In the genomic region with DNA sequence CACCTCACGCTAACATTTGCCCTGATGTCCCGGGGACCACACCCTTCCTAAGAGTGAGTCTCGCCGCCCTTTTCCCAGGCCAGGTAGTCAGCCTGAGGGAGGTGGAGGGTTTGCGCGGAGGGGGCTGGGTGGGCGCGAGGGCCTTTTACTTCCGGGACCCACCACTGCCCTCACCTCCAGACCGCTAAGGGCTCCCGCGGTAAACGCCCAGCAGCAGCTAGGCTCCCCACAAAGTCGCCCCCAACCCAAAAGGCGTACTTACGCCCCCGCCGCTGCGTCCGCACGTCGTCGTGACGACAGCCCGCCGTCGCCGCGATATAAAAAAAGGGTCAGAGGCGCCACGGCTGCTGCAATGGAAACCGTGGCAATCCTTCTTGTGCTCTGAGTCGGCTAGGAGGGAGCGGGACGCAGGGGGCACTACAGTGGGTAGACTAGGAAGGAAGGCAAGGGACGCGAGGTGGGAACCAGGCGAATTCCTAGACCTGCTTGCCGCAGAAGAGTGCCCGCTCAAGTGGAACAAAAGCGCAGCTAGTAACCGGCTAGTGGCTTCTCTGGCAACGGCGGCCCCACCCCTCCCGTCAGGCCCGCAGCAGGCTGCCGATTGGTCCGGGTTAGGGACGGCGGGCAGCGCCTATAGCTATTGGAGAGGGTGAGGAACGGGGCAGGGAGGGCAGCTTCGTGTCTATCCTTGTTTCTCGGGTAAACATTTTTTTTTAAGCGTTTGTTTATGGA, we compare ENCODE assay signal across 1 cellular context.
A peak's percentile ranks its signal among the peaks of the same experiment; 100 is the strongest.
TF ChIP-seq lines count a peak whose summit lies in the region.

A gene with protein sequence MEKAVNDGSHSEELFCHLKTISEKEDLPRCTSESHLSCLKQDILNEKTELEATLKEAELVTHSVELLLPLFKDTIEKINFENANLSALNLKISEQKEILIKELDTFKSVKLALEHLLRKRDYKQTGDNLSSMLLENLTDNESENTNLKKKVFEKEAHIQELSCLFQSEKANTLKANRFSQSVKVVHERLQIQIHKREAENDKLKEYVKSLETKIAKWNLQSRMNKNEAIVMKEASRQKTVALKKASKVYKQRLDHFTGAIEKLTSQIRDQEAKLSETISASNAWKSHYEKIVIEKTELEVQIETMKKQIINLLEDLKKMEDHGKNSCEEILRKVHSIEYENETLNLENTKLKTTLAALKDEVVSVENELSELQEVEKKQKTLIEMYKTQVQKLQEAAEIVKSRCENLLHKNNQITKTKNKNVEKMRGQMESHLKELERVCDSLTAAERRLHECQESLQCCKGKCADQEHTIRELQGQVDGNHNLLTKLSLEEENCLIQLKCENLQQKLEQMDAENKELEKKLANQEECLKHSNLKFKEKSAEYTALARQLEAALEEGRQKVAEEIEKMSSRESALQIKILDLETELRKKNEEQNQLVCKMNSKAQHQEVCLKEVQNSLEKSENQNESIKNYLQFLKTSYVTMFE (minus strand): TSS at position 553 of the 732 bp plus-strand sequence. CDS start 9,296 bp downstream, outside the sequence.

TF ChIP-seq in HEK293, 187 proteins besides CTCF, POLR2A, EP300 and RAD21 (continued from another document and continues in another):
- TF ChIP-seq, protein P1, sequence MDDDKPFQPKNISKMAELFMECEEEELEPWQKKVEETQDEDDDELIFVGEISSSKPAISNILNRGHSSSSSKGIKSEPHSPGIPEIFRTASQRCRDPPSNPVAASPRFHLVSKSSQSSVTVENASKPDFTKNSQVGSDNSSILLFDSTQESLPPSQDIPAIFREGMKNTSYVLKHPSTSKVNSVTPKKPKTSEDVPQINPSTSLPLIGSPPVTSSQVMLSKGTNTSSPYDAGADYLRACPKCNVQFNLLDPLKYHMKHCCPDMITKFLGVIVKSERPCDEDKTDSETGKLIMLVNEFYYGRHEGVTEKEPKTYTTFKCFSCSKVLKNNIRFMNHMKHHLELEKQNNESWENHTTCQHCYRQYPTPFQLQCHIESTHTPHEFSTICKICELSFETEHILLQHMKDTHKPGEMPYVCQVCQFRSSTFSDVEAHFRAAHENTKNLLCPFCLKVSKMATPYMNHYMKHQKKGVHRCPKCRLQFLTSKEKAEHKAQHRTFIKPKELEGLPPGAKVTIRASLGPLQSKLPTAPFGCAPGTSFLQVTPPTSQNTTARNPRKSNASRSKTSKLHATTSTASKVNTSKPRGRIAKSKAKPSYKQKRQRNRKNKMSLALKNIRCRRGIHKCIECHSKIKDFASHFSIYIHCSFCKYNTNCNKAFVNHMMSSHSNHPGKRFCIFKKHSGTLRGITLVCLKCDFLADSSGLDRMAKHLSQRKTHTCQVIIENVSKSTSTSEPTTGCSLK (tag by site-specific recombination; IDR thresholded peaks at IDR 0.05), result no peak
- peak; percentile 20; the same call in 1 of the 2 replicates for TF ChIP-seq KLF1 (tag by site-specific recombination; IDR thresholded peaks at IDR 0.05)
- TF ChIP-seq, protein P2, sequence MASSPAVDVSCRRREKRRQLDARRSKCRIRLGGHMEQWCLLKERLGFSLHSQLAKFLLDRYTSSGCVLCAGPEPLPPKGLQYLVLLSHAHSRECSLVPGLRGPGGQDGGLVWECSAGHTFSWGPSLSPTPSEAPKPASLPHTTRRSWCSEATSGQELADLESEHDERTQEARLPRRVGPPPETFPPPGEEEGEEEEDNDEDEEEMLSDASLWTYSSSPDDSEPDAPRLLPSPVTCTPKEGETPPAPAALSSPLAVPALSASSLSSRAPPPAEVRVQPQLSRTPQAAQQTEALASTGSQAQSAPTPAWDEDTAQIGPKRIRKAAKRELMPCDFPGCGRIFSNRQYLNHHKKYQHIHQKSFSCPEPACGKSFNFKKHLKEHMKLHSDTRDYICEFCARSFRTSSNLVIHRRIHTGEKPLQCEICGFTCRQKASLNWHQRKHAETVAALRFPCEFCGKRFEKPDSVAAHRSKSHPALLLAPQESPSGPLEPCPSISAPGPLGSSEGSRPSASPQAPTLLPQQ (tag by site-specific recombination; IDR thresholded peaks at IDR 0.05), result peak; percentile 50
- no peak for TF ChIP-seq ZNF837 (tag by site-specific recombination; IDR thresholded peaks at IDR 0.05)
- TF ChIP-seq, protein P3, sequence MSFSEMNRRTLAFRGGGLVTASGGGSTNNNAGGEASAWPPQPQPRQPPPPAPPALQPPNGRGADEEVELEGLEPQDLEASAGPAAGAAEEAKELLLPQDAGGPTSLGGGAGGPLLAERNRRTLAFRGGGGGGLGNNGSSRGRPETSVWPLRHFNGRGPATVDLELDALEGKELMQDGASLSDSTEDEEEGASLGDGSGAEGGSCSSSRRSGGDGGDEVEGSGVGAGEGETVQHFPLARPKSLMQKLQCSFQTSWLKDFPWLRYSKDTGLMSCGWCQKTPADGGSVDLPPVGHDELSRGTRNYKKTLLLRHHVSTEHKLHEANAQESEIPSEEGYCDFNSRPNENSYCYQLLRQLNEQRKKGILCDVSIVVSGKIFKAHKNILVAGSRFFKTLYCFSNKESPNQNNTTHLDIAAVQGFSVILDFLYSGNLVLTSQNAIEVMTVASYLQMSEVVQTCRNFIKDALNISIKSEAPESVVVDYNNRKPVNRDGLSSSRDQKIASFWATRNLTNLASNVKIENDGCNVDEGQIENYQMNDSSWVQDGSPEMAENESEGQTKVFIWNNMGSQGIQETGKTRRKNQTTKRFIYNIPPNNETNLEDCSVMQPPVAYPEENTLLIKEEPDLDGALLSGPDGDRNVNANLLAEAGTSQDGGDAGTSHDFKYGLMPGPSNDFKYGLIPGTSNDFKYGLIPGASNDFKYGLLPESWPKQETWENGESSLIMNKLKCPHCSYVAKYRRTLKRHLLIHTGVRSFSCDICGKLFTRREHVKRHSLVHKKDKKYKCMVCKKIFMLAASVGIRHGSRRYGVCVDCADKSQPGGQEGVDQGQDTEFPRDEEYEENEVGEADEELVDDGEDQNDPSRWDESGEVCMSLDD (tag by site-specific recombination; IDR thresholded peaks at IDR 0.05), result peak; percentile 26; the same call in 1 of the 2 replicates
- no peak for TF ChIP-seq ZNF626 (tag by site-specific recombination; IDR thresholded peaks at IDR 0.05)
- no peak for TF ChIP-seq ZNF423 (tag by site-specific recombination; IDR thresholded peaks at IDR 0.05)
- peak; percentile 31; the same call in 1 of the 2 replicates for TF ChIP-seq ZNF76 (tag by site-specific recombination; IDR thresholded peaks at IDR 0.05; ENCODE audit: borderline replicate concordance, low read depth)
- no peak for TF ChIP-seq ZNF585B (tag by site-specific recombination; IDR thresholded peaks at IDR 0.05)
- no peak for TF ChIP-seq ZNF521 (tag by site-specific recombination; IDR thresholded peaks at IDR 0.05)
- TF ChIP-seq ZFP37 (tag by site-specific recombination; IDR thresholded peaks at IDR 0.05), result no peak
- no peak for TF ChIP-seq ZNF664 (tag by site-specific recombination; IDR thresholded peaks at IDR 0.05)
- no peak for TF ChIP-seq ZFP3 (tag by site-specific recombination; IDR thresholded peaks at IDR 0.05; ENCODE audit: low read depth)
- no peak; the same call in 1 of the 2 replicates for TF ChIP-seq IKZF3 (tag by site-specific recombination; IDR thresholded peaks at IDR 0.05)
- TF ChIP-seq ZNF561 (tag by site-specific recombination; IDR thresholded peaks at IDR 0.05; ENCODE audit: borderline replicate concordance), result no peak
- TF ChIP-seq, protein P4, sequence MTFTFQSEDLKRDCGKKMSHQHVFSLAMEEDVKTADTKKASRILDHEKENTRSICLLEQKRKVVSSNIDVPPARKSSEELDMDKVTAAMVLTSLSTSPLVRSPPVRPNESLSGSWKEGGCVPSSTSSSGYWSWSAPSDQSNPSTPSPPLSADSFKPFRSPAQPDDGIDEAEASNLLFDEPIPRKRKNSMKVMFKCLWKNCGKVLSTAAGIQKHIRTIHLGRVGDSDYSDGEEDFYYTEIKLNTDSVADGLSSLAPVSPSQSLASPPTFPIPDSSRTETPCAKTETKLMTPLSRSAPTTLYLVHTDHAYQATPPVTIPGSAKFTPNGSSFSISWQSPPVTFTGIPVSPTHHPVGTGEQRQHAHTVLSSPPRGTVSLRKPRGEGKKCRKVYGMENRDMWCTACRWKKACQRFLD (tag by site-specific recombination; IDR thresholded peaks at IDR 0.05), result no peak
- no peak; the same call in 1 of the 2 replicates for TF ChIP-seq KLF10 (tag by site-specific recombination; IDR thresholded peaks at IDR 0.05)
- TF ChIP-seq TCF7L2 (IDR thresholded peaks at IDR 0.05; ENCODE audit: borderline replicate concordance, low read depth, low read length), result no peak
- TF ChIP-seq, protein P5, sequence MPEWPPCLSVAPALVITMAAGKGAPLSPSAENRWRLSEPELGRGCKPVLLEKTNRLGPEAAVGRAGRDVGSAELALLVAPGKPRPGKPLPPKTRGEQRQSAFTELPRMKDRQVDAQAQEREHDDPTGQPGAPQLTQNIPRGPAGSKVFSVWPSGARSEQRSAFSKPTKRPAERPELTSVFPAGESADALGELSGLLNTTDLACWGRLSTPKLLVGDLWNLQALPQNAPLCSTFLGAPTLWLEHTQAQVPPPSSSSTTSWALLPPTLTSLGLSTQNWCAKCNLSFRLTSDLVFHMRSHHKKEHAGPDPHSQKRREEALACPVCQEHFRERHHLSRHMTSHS (tag by site-specific recombination; IDR thresholded peaks at IDR 0.05), result no peak
- TF ChIP-seq ZNF514 (tag by site-specific recombination; IDR thresholded peaks at IDR 0.05), result no peak
- no peak for TF ChIP-seq ZSCAN23 (tag by site-specific recombination; IDR thresholded peaks at IDR 0.05)
- TF ChIP-seq KLF8 (tag by site-specific recombination; IDR thresholded peaks at IDR 0.05), result peak; percentile 39; the same call in 1 of the 2 replicates
- no peak for TF ChIP-seq REPIN1 (tag by site-specific recombination; IDR thresholded peaks at IDR 0.05; ENCODE audit: low read depth)
- TF ChIP-seq ZNF791 (tag by site-specific recombination; IDR thresholded peaks at IDR 0.05), result no peak
- TF ChIP-seq ZNF48 (tag by site-specific recombination; IDR thresholded peaks at IDR 0.05), result no peak
- no peak for TF ChIP-seq HOXD13 (CRISPR knock-in tag; IDR thresholded peaks at IDR 0.05; ENCODE audit: borderline replicate concordance)
- TF ChIP-seq GFI1B (tag by site-specific recombination; IDR thresholded peaks at IDR 0.05), result no peak
- no peak for TF ChIP-seq ZNF571 (tag by site-specific recombination; IDR thresholded peaks at IDR 0.05)
- TF ChIP-seq, protein P6, sequence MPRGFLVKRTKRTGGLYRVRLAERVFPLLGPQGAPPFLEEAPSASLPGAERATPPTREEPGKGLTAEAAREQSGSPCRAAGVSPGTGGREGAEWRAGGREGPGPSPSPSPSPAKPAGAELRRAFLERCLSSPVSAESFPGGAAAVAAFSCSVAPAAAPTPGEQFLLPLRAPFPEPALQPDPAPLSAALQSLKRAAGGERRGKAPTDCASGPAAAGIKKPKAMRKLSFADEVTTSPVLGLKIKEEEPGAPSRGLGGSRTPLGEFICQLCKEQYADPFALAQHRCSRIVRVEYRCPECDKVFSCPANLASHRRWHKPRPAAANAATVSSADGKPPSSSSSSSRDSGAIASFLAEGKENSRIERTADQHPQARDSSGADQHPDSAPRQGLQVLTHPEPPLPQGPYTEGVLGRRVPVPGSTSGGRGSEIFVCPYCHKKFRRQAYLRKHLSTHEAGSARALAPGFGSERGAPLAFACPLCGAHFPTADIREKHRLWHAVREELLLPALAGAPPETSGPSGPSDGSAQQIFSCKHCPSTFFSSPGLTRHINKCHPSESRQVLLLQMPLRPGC (tag by site-specific recombination; IDR thresholded peaks at IDR 0.05), result 0 out of 2 replicates have a peak, but pooled peaks have one; percentile 33
- no peak for TF ChIP-seq ZNF394 (tag by site-specific recombination; IDR thresholded peaks at IDR 0.05; ENCODE audit: borderline replicate concordance)
- TF ChIP-seq HOXC10 (CRISPR knock-in tag; IDR thresholded peaks at IDR 0.05), result no peak
- TF ChIP-seq SP7 (tag by site-specific recombination; IDR thresholded peaks at IDR 0.05), result peak; percentile 42
- TF ChIP-seq ZNF792 (tag by site-specific recombination; IDR thresholded peaks at IDR 0.05), result no peak
- no peak for TF ChIP-seq ZNF214 (tag by site-specific recombination; IDR thresholded peaks at IDR 0.05; ENCODE audit: borderline replicate concordance)
- TF ChIP-seq ZNF596 (tag by site-specific recombination; IDR thresholded peaks at IDR 0.05), result no peak
- TF ChIP-seq, protein P7, sequence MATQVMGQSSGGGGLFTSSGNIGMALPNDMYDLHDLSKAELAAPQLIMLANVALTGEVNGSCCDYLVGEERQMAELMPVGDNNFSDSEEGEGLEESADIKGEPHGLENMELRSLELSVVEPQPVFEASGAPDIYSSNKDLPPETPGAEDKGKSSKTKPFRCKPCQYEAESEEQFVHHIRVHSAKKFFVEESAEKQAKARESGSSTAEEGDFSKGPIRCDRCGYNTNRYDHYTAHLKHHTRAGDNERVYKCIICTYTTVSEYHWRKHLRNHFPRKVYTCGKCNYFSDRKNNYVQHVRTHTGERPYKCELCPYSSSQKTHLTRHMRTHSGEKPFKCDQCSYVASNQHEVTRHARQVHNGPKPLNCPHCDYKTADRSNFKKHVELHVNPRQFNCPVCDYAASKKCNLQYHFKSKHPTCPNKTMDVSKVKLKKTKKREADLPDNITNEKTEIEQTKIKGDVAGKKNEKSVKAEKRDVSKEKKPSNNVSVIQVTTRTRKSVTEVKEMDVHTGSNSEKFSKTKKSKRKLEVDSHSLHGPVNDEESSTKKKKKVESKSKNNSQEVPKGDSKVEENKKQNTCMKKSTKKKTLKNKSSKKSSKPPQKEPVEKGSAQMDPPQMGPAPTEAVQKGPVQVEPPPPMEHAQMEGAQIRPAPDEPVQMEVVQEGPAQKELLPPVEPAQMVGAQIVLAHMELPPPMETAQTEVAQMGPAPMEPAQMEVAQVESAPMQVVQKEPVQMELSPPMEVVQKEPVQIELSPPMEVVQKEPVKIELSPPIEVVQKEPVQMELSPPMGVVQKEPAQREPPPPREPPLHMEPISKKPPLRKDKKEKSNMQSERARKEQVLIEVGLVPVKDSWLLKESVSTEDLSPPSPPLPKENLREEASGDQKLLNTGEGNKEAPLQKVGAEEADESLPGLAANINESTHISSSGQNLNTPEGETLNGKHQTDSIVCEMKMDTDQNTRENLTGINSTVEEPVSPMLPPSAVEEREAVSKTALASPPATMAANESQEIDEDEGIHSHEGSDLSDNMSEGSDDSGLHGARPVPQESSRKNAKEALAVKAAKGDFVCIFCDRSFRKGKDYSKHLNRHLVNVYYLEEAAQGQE (tag by site-specific recombination; IDR thresholded peaks at IDR 0.05), result no peak
- no peak for TF ChIP-seq ZNF549 (tag by site-specific recombination; IDR thresholded peaks at IDR 0.05)
- no peak for TF ChIP-seq ZNF623 (tag by site-specific recombination; IDR thresholded peaks at IDR 0.05)
- TF ChIP-seq WT1 (tag by site-specific recombination; IDR thresholded peaks at IDR 0.05), result no peak
- no peak for TF ChIP-seq BCL11B (tag by site-specific recombination; IDR thresholded peaks at IDR 0.05; ENCODE audit: low read depth)
- peak; percentile 42 for TF ChIP-seq FEZF1 (tag by site-specific recombination; IDR thresholded peaks at IDR 0.05)
- TF ChIP-seq, protein P8, sequence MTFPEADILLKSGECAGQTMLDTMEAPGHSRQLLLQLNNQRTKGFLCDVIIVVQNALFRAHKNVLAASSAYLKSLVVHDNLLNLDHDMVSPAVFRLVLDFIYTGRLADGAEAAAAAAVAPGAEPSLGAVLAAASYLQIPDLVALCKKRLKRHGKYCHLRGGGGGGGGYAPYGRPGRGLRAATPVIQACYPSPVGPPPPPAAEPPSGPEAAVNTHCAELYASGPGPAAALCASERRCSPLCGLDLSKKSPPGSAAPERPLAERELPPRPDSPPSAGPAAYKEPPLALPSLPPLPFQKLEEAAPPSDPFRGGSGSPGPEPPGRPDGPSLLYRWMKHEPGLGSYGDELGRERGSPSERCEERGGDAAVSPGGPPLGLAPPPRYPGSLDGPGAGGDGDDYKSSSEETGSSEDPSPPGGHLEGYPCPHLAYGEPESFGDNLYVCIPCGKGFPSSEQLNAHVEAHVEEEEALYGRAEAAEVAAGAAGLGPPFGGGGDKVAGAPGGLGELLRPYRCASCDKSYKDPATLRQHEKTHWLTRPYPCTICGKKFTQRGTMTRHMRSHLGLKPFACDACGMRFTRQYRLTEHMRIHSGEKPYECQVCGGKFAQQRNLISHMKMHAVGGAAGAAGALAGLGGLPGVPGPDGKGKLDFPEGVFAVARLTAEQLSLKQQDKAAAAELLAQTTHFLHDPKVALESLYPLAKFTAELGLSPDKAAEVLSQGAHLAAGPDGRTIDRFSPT (tag by site-specific recombination; IDR thresholded peaks at IDR 0.05), result peak; percentile 65; the same call in 1 of the 2 replicates
